ENCODE assay signal across 8 cellular contexts in the genomic region with DNA sequence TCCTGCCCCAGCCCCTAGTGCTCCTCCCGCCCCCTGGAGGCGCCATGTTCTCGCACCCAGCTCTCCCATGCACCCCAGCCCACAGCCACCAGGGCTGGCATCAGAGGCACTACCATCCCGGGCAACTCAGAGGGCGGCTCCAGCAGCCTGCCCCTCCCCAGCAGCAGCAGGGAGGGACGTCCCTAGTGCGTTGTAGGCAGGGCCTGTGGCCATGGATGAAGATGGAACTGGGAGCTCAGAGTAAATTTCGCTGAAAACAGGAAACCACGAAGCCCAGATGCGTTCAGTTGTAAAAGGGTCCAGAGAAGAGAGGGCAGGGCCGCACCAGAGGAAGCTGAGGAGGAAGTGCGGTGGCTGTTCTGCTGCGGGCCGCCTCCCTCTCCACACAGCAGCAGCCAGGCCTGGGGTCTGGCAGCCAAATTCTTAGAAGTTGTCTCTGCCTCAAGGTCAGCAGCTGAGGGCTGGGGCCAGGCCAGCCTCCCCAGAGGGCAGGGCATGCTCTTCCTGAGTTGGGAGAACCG. TPM values are rescaled to one million over a fixed set of nuclear protein-coding genes. Genes with fewer than 3 reads are reported as not detected.
DNase-seq lines count a peak whose midpoint lies in the region; ATAC-seq lines count a peak whose summit lies in the region.

No MANE protein-coding gene starts in this region.

- peak overlapping the region; percentile 64 for H3K4me3 Mint-ChIP-seq in memory B cell

- DNase-seq in NK-92 treated with Interleukin-12 subunit alpha and Interleukin-12 subunit beta, amount 100 ng/mL, for 24 hours (lab: John Stamatoyannopoulos, UW), result peak; percentile 42
- DNase-seq in NK-92 (lab: John Stamatoyannopoulos, UW; ENCODE audit: unreplicated experiment), result no peak
- peak; percentile 93 for DNase-seq in SIG-M5 (lab: John Stamatoyannopoulos, UW)
- DNase-seq in activated naive CD4-positive, alpha-beta T cell treated with anti-CD3 and anti-CD28 coated beads, Interleukin-2, amount 50 U/mL, for 72 hours (ENCODE audit: low spot score in 2 of 2), result peak; percentile 69 to 87
- DNase-seq in memory B cell (ENCODE audit: low spot score in 2 of 2), result peak; percentile 50 to 62
- peak; percentile 60 for DNase-seq in stimulated activated naive CD4-positive, alpha-beta T cell treated with Interleukin-2 at 50 U/mL for 16 hours (lab: John Stamatoyannopoulos, UW)
- DNase-seq in NCI-H1092 (lab: John Stamatoyannopoulos, UW), result no peak
- no peak for DNase-seq in DMS 273 treated with DMSO at 0.1 percent for 48 hours (lab: John Stamatoyannopoulos, UW)

- H3K36me3 Mint-ChIP-seq in activated naive CD4-positive, alpha-beta T cell treated with anti-CD3 and anti-CD28 coated beads, Interleukin-2, amount 50 U/mL, for 72 hours, result peaks cover 13 to 41% of the 10 kb centered on the region in 2 donors
- peaks cover 10% of the 10 kb centered on the region for H3K36me3 Mint-ChIP-seq in memory B cell

- H3K4me1 Mint-ChIP-seq in memory B cell, result peaks cover 74% of the 10 kb centered on the region

- peak overlapping the region; percentile 90 to 99 for H3K27ac Mint-ChIP-seq in activated naive CD4-positive, alpha-beta T cell treated with anti-CD3 and anti-CD28 coated beads, Interleukin-2, amount 50 U/mL, for 72 hours
- H3K27ac Mint-ChIP-seq in memory B cell, result peak overlapping the region; percentile 91

- H3K27me3 Mint-ChIP-seq in memory B cell, result no peaks in the 10 kb centered on the region

- no peaks in the 10 kb centered on the region for H3K9me3 Mint-ChIP-seq in activated naive CD4-positive, alpha-beta T cell treated with anti-CD3 and anti-CD28 coated beads, Interleukin-2, amount 50 U/mL, for 72 hours
- peaks cover 2% of the 10 kb centered on the region for H3K9me3 Mint-ChIP-seq in memory B cell

- ATAC-seq in activated naive CD4-positive, alpha-beta T cell treated with anti-CD3 and anti-CD28 coated beads, Interleukin-2, amount 50 U/mL, for 72 hours, result peak; percentile 81 to 84
- ATAC-seq in memory B cell (ENCODE audit: low read depth), result peak; percentile 87

RNA-seq across cellular contexts. Expression of gene VSIR, which starts 24.6 kb away (rescaled TPM):
- total RNA-seq in activated naive CD4-positive, alpha-beta T cell treated with anti-CD3 and anti-CD28 coated beads, Interleukin-2, amount 50 U/mL, for 72 hours, result 100 to 1,000 TPM in 1 of 2 donors, 10 to 100 TPM in 1; 54.5 to 126 TPM

RNA-seq across cellular contexts. Expression of gene C10orf105, which starts 29.2 kb away (rescaled TPM):
- under 1 TPM; 0.45 to 0.68 TPM for total RNA-seq in activated naive CD4-positive, alpha-beta T cell treated with anti-CD3 and anti-CD28 coated beads, Interleukin-2, amount 50 U/mL, for 72 hours

Comparison
In these comparisons a context has a peak if more than half of its experiments do, and no peak if none do; other contexts are left out.
1. DNase-seq: peak in NK-92 treated with Interleukin-12 subunit alpha and Interleukin-12 subunit beta, amount 100 ng/mL, for 24 hours (single experiment), SIG-M5 (single experiment), activated naive CD4-positive, alpha-beta T cell treated with anti-CD3 and anti-CD28 coated beads, Interleukin-2, amount 50 U/mL, for 72 hours (2 of 2), memory B cell (2 of 2) and stimulated activated naive CD4-positive, alpha-beta T cell treated with Interleukin-2 at 50 U/mL for 16 hours (single experiment); none in NK-92 (single experiment), NCI-H1092 (single experiment) and DMS 273 treated with DMSO at 0.1 percent for 48 hours (single experiment).